In genomic region chr17:81322271-81323082, GRCh38 we compare ENCODE assay signal across 2 cellular contexts.
A peak's percentile ranks its signal among the peaks of the same experiment; 100 is the strongest.
TF ChIP-seq lines count a peak whose summit lies in the region.

No MANE protein-coding gene starts in this region.

TF ChIP-seq in IMR-90, 13 proteins besides CTCF, POLR2A, EP300 and RAD21:
- TF ChIP-seq MXI1 (IDR thresholded peaks at IDR 0.05; ENCODE audit: borderline replicate concordance, low read depth, low read length) (no peak), USF2 (IDR thresholded peaks at IDR 0.05; ENCODE audit: low read depth, low read length) (peak; percentile 70), CEBPB (IDR thresholded peaks at IDR 0.05; ENCODE audit: low read depth, low read length) (no peak), BHLHE40 (IDR thresholded peaks at IDR 0.05; ENCODE audit: low read depth, low read length) (no peak), MAFK (IDR thresholded peaks at IDR 0.05; ENCODE audit: low read depth, low read length) (no peak)

TF ChIP-seq in HepG2, 621 proteins besides CTCF, POLR2A, EP300 and RAD21 (continues in another document):
- TF ChIP-seq ATF2 (CRISPR knock-in tag; IDR thresholded peaks at IDR 0.05) (no peak), ZNF281 (CRISPR knock-in tag; IDR thresholded peaks at IDR 0.05; ENCODE audit: borderline replicate concordance) (no peak), TSC22D2 (CRISPR knock-in tag; IDR thresholded peaks at IDR 0.05; ENCODE audit: borderline replicate concordance) (no peak), MYNN (CRISPR knock-in tag; IDR thresholded peaks at IDR 0.05; ENCODE audit: low read depth) (no peak), HNRNPH1 (optimal IDR thresholded peaks at IDR 0.05; ENCODE audit: low read depth, low read length) (no peak), XBP1 (CRISPR knock-in tag; IDR thresholded peaks at IDR 0.05) (no peak), NR2F1 (CRISPR knock-in tag; IDR thresholded peaks at IDR 0.05) (0 out of 4 replicates have a peak, but pooled peaks of 1 of the 2 experiments have one; percentile 33), TFAP4 (IDR thresholded peaks at IDR 0.05; ENCODE audit: borderline replicate concordance, low read depth) (no peak), KDM5A (IDR thresholded peaks at IDR 0.05; ENCODE audit: borderline replicate concordance, low read length) (no peak), ZNF790 (CRISPR knock-in tag; IDR thresholded peaks at IDR 0.05; ENCODE audit: borderline replicate concordance) (no peak), PHF20 (CRISPR knock-in tag; IDR thresholded peaks at IDR 0.05) (no peak), EEA1 (CRISPR knock-in tag; IDR thresholded peaks at IDR 0.05; ENCODE audit: borderline replicate concordance) (no peak), MIXL1 (CRISPR knock-in tag; IDR thresholded peaks at IDR 0.05) (no peak), HIVEP1 (CRISPR knock-in tag; IDR thresholded peaks at IDR 0.05) (no peak), PCBP2 (optimal IDR thresholded peaks at IDR 0.05; ENCODE audit: low read depth, low read length, poor library complexity, severe bottlenecking) (no peak), HOXD1 (CRISPR knock-in tag; IDR thresholded peaks at IDR 0.05) (no peak), ZNF788 (CRISPR knock-in tag; IDR thresholded peaks at IDR 0.05; ENCODE audit: borderline replicate concordance) (no peak), NFYB (CRISPR knock-in tag; IDR thresholded peaks at IDR 0.05) (peak; percentile 90), MLLT10 (CRISPR knock-in tag; IDR thresholded peaks at IDR 0.05) (no peak), THAP7 (CRISPR knock-in tag; IDR thresholded peaks at IDR 0.05) (no peak), FOXM1 (CRISPR knock-in tag; IDR thresholded peaks at IDR 0.05) (no peak), STAG1 (CRISPR knock-in tag; IDR thresholded peaks at IDR 0.05) (0 out of 2 replicates have a peak, but pooled peaks have one; percentile 23), ZNF496 (CRISPR knock-in tag; IDR thresholded peaks at IDR 0.05; ENCODE audit: insufficient replicate concordance) (no peak), USF2 (IDR thresholded peaks at IDR 0.05; ENCODE audit: low read depth, low read length) (peak; percentile 90), USF2 (CRISPR knock-in tag; IDR thresholded peaks at IDR 0.05; ENCODE audit: borderline replicate concordance) (peak; percentile 90; the same call in 1 of the 2 replicates), ATF4 (CRISPR knock-in tag; IDR thresholded peaks at IDR 0.05) (no peak), GZF1 (CRISPR knock-in tag; IDR thresholded peaks at IDR 0.05) (no peak), LCORL (IDR thresholded peaks at IDR 0.05) (0 out of 2 replicates have a peak, but pooled peaks have one; percentile 65), LCORL (CRISPR knock-in tag; IDR thresholded peaks at IDR 0.05) (no peak), TEF (CRISPR knock-in tag; IDR thresholded peaks at IDR 0.05) (no peak), SALL1 (CRISPR knock-in tag; IDR thresholded peaks at IDR 0.05) (peak; percentile 24; the same call in 1 of the 2 replicates), RXRB (CRISPR knock-in tag; IDR thresholded peaks at IDR 0.05; ENCODE audit: borderline replicate concordance) (no peak), SOX13 (IDR thresholded peaks at IDR 0.05) (no peak), SOX13 (CRISPR knock-in tag; conservative IDR thresholded peaks at IDR 0.05 in 1 of 2, IDR thresholded peaks at IDR 0.05 in 1 of 2) (no peak), SIN3B (IDR thresholded peaks at IDR 0.05; ENCODE audit: low read length) (no peak), SAFB2 (CRISPR knock-in tag; IDR thresholded peaks at IDR 0.05; ENCODE audit: borderline replicate concordance, low read depth) (no peak), YEATS2 (CRISPR knock-in tag; IDR thresholded peaks at IDR 0.05; ENCODE audit: borderline replicate concordance) (0 out of 2 replicates have a peak, but pooled peaks have one; percentile 17), KLF11 (CRISPR knock-in tag; IDR thresholded peaks at IDR 0.05) (no peak), STAT5B (CRISPR knock-in tag; IDR thresholded peaks at IDR 0.05) (no peak), ZFP90 (CRISPR knock-in tag; IDR thresholded peaks at IDR 0.05; ENCODE audit: borderline replicate concordance) (no peak), ZMYM4 (CRISPR knock-in tag; IDR thresholded peaks at IDR 0.05) (peak; percentile 37; the same call in 1 of the 2 replicates), CENPBD1 (CRISPR knock-in tag; IDR thresholded peaks at IDR 0.05; ENCODE audit: borderline replicate concordance, low read depth) (no peak), BCLAF1 (IDR thresholded peaks at IDR 0.05) (no peak), ISX (CRISPR knock-in tag; conservative IDR thresholded peaks at IDR 0.05) (no peak), HNRNPK (IDR thresholded peaks at IDR 0.05; ENCODE audit: low read depth, low read length, poor library complexity, severe bottlenecking) (peak; percentile 33), NR2F6 (IDR thresholded peaks at IDR 0.05) (peak; percentile 59), NR2F6 (CRISPR knock-in tag; IDR thresholded peaks at IDR 0.05) (peak; percentile 35; the same call in 1 of the 2 replicates), ZNF235 (CRISPR knock-in tag; IDR thresholded peaks at IDR 0.05; ENCODE audit: borderline replicate concordance) (peak; percentile 59; the same call in 1 of the 2 replicates), MBNL3 (CRISPR knock-in tag; conservative IDR thresholded peaks at IDR 0.05) (no peak), ZNF777 (CRISPR knock-in tag; IDR thresholded peaks at IDR 0.05) (no peak), ZNF446 (CRISPR knock-in tag; IDR thresholded peaks at IDR 0.05) (no peak), ZMYM2 (CRISPR knock-in tag; IDR thresholded peaks at IDR 0.05) (no peak), ATF3 (CRISPR knock-in tag; IDR thresholded peaks at IDR 0.05) (no peak), MAZ (IDR thresholded peaks at IDR 0.05; ENCODE audit: borderline replicate concordance, low read depth, low read length) (no peak), MAZ (CRISPR knock-in tag; IDR thresholded peaks at IDR 0.05; ENCODE audit: low read depth) (0 out of 2 replicates have a peak, but pooled peaks have one; percentile 28), ZNF530 (CRISPR knock-in tag; IDR thresholded peaks at IDR 0.05; ENCODE audit: low read depth) (no peak), ZSCAN22 (CRISPR knock-in tag; IDR thresholded peaks at IDR 0.05) (no peak)
